Comparison of ENCODE assay signal across 17 cellular contexts in genomic region chr14:50790568-50790967, GRCh38. TPM values are rescaled to one million over a fixed set of nuclear protein-coding genes. Genes with fewer than 3 reads are reported as not detected.
DNase-seq lines count a peak whose midpoint lies in the region; ATAC-seq and TF ChIP-seq lines count a peak whose summit lies in the region.
"Had no signal": no experiment of that assay in that cellular context is flagged by ENCODE, and none has a peak within 500 bp of the region (broad histone marks: within the 10 kb centered on the region; RNA-seq: fewer than 3 reads in every experiment).

No MANE protein-coding gene starts in this region.

- POLR2A ChIA-PET in RWPE1 (lab: Yijun Ruan, JAX; ENCODE audit: low non-redundant PET) = no interaction called here

- H3K27ac Mint-ChIP-seq in activated CD8-positive, alpha-beta memory T cell treated with anti-CD3 and anti-CD28 coated beads, Interleukin-2, amount 10 ng/mL, durations not matched to agents 7 days and 5 days = peak overlapping the region; percentile 90

- peaks cover 75% of the 10 kb centered on the region for H3K4me1 Mint-ChIP-seq in activated CD8-positive, alpha-beta memory T cell treated with anti-CD3 and anti-CD28 coated beads, Interleukin-2, amount 10 ng/mL, durations not matched to agents 7 days and 5 days

- peaks cover 46% of the 10 kb centered on the region for H3K36me3 Mint-ChIP-seq in activated CD8-positive, alpha-beta memory T cell treated with anti-CD3 and anti-CD28 coated beads, Interleukin-2, amount 10 ng/mL, durations not matched to agents 7 days and 5 days

- no peaks in the 10 kb centered on the region for H3K9me3 Mint-ChIP-seq in activated CD8-positive, alpha-beta memory T cell treated with anti-CD3 and anti-CD28 coated beads, Interleukin-2, amount 10 ng/mL, durations not matched to agents 7 days and 5 days (ENCODE audit: low read depth)

- peaks cover 27 to 100% (median 82%) of the 10 kb centered on the region in 6 donors for H3K4me1 ChIP-seq in spleen

- TF ChIP-seq CTCF in fibroblast of pulmonary artery (IDR thresholded peaks at IDR 0.05; ENCODE audit: low read length, missing control alignments) = no peak
- TF ChIP-seq CTCF in spleen (IDR thresholded peaks at IDR 0.05 in 8 of 11, conservative IDR thresholded peaks at IDR 0.05 in 3 of 11) = no peak
- no peak for TF ChIP-seq CTCF in RWPE1 (conservative IDR thresholded peaks at IDR 0.05; ENCODE audit: low read depth)

- H3K4me3 Mint-ChIP-seq in activated CD8-positive, alpha-beta memory T cell treated with anti-CD3 and anti-CD28 coated beads, Interleukin-2, amount 10 ng/mL, durations not matched to agents 7 days and 5 days = no peak overlapping the region

- H3K27ac ChIP-seq in spleen (peak overlapping the region in 7 of 8 donors; percentile 34 to 80 (median 62)), RWPE1 (no peak overlapping the region)

- no peak for TF ChIP-seq POLR2A in spleen (IDR thresholded peaks at IDR 0.05)

- no peaks in the 10 kb centered on the region for H3K27me3 ChIP-seq in spleen (replicated peaks in 1 of 7)

- WGBS in spleen, 5 donors = 68 to 82% (median 70%) methylated on average over 3 of the region's 3 CpGs

- no peak for DNase-seq in activated CD8-positive, alpha-beta memory T cell treated with anti-CD3 and anti-CD28 coated beads, Interleukin-2, amount 10 ng/mL, durations not matched to agents 7 days and 5 days
- DNase-seq in activated CD8-positive, alpha-beta memory T cell treated with anti-CD3 and anti-CD28 coated beads, Interleukin-2, amount 50 U/mL, for 4 hours = no peak
- DNase-seq in MV-4-11 (lab: John Stamatoyannopoulos, UW) (peak; percentile 26), fibroblast of pulmonary artery (ENCODE audit: low read depth) (peak; percentile 39), spleen (no peak), mucosa of gallbladder (ENCODE audit: low spot score) (no peak), RWPE1 (ENCODE audit: low spot score) (no peak), activated gamma-delta T cell (lab: John Stamatoyannopoulos, UW) (no peak)
- DNase-seq: activated CD4-positive, alpha-beta T cell treated with anti-CD3 and anti-CD28 coated beads, Interleukin-2, amount 50 U/mL, for 4 hours; activated naive CD4-positive, alpha-beta T cell treated with Interleukin-2 at 50 U/mL for 16 hours; DMS 273 treated with DMSO at 0.1 percent for 48 hours; NCI-H1092 treated with DMSO at 0.1 percent for 48 hours; NCI-H446; nucleus accumbens; small intestine had no signal

- no peak overlapping the region for H3K4me3 ChIP-seq in fibroblast of pulmonary artery (replicated peaks; ENCODE audit: low read depth, low read length)
- no peak overlapping the region for H3K4me3 ChIP-seq in spleen
- H3K4me3 ChIP-seq: lung had no signal

- CTCF ChIA-PET in activated CD8-positive, alpha-beta memory T cell treated with anti-CD3 and anti-CD28 coated beads, Interleukin-2, amount 10 ng/mL, durations not matched to agents 7 days and 5 days (lab: Charles Lee) = interaction anchor here (1.1 to 2.6 kb wide), 4 partner anchors 14 to 69 kb away, joined by 3 to 10 read pairs (median 6); partner anchors contain the start of gene NIN
- CTCF ChIA-PET in RWPE1 (lab: Yijun Ruan, JAX) = interaction anchor here (0.6 kb wide), 2 partner anchors 10 to 31 kb away, joined by 3 to 5 read pairs; no protein-coding TSS in a partner anchor

- intact Hi-C loops in spleen (cut with DNase I; ENCODE audit: low total_unique reads) = no loop called here

- peaks cover 0 to 58% (median 8%) of the 10 kb centered on the region in 6 donors for H3K36me3 ChIP-seq in spleen

- ATAC-seq in activated CD8-positive, alpha-beta memory T cell treated with anti-CD3 and anti-CD28 coated beads, Interleukin-2, amount 10 ng/mL, durations not matched to agents 7 days and 5 days = no peak
- ATAC-seq: Panc1 had no signal

- H3K9me3 ChIP-seq in spleen = no peaks in the 10 kb centered on the region

- H3K27me3 Mint-ChIP-seq in activated CD8-positive, alpha-beta memory T cell treated with anti-CD3 and anti-CD28 coated beads, Interleukin-2, amount 10 ng/mL, durations not matched to agents 7 days and 5 days = no peaks in the 10 kb centered on the region

RNA-seq across cellular contexts. Expression of gene NIN, which starts 40.4 kb away (rescaled TPM):
- total RNA-seq in activated CD8-positive, alpha-beta memory T cell treated with anti-CD3 and anti-CD28 coated beads, Interleukin-2, amount 10 ng/mL, durations not matched to agents 7 days and 5 days = 10 to 100 TPM; 70.8 to 71.3 TPM
- total RNA-seq in spleen = 100 to 1,000 TPM in 3 of 7 donors, 10 to 100 TPM in 4; 93.7 to 139 (median 99.8) TPM
- polyA plus RNA-seq in spleen = 10 to 100 TPM; 11.8 to 15.4 (median 15.1) TPM
- 28.3 TPM for total RNA-seq in mucosa of gallbladder

Comparison
In these comparisons a context has a peak if more than half of its experiments do, and no peak if none do; other contexts are left out.
1. DNase-seq: peak in MV-4-11 (single experiment) and fibroblast of pulmonary artery (single experiment); none in activated CD8-positive, alpha-beta memory T cell treated with anti-CD3 and anti-CD28 coated beads, Interleukin-2, amount 10 ng/mL, durations not matched to agents 7 days and 5 days (single experiment), activated CD8-positive, alpha-beta memory T cell treated with anti-CD3 and anti-CD28 coated beads, Interleukin-2, amount 50 U/mL, for 4 hours (single experiment), spleen (single experiment), mucosa of gallbladder (single experiment), RWPE1 (single experiment) and activated gamma-delta T cell (single experiment).